Comparison of ENCODE assay signal across 9 cellular contexts in genomic region chr1:179750630-179751029, GRCh38. TPM values are rescaled to one million over a fixed set of nuclear protein-coding genes. Genes with fewer than 3 reads are reported as not detected.
"Had no signal": no experiment of that assay in that cellular context is flagged by ENCODE, and none has a peak within 500 bp of the region (broad histone marks: within the 10 kb centered on the region; RNA-seq: fewer than 3 reads in every experiment).

No MANE protein-coding gene starts in this region.

- H3K4me3 ChIP-seq: K562 had no signal

- H3K4me1 Mint-ChIP-seq: IgD-negative memory B cell had no signal

- DNase-seq: IMR-90, KBM-7, KG1 had no signal

- H3K27ac Mint-ChIP-seq: IgD-negative memory B cell had no signal

- H3K27ac ChIP-seq: HL-60 had no signal

- H3K4me3 Mint-ChIP-seq: IgD-negative memory B cell had no signal

RNA-seq across cellular contexts. Expression of gene FAM163A, which starts 7.5 kb away (rescaled TPM):
- total RNA-seq: HepG2, HT-29, HT1080, IMR-90, K562 had no signal
- polyA plus RNA-seq: HepG2, IgD-negative memory B cell, IMR-90, K562 had no signal
